Comparison of ENCODE assay signal across 28 cellular contexts in genomic region chr19:40376286-40376862, GRCh38. TPM values are rescaled to one million over a fixed set of nuclear protein-coding genes. Genes with fewer than 3 reads are reported as not detected.
DNase-seq lines count a peak whose midpoint lies in the region; ATAC-seq, FAIRE-seq and TF ChIP-seq lines count a peak whose summit lies in the region.
"Had no signal": no experiment of that assay in that cellular context is flagged by ENCODE, and none has a peak within 500 bp of the region (broad histone marks: within the 10 kb centered on the region; RNA-seq: fewer than 3 reads in every experiment).

No MANE protein-coding gene starts in this region.

- CTCF ChIA-PET in naive thymus-derived CD4-positive, alpha-beta T cell (lab: Charles Lee): no interaction called here

- no peak overlapping the region for H4K91ac ChIP-seq in neuronal stem cell (ENCODE audit: low read depth, low read length, poor library complexity)

- H3K36me3 ChIP-seq in bronchial epithelial cell (ENCODE audit: control insufficient read depth, insufficient read depth, low read length) (peaks cover 12% of the 10 kb centered on the region), neuronal stem cell (replicated peaks in 1 of 2; ENCODE audit: control insufficient read depth in 2 of 2, insufficient read depth in 2 of 2, low read length in 2 of 2) (peaks cover 52 to 72% of the 10 kb centered on the region in 2 donors), upper lobe of right lung (peaks cover 73% of the 10 kb centered on the region)
- H3K36me3 ChIP-seq in naive thymus-derived CD4-positive, alpha-beta T cell (ENCODE audit: control insufficient read depth in 2 of 3, insufficient read depth in 3 of 3, low read length in 3 of 3): peaks cover 0 to 61% (median 6%) of the 10 kb centered on the region in 3 experiments
- H3K36me3 ChIP-seq: HAP-1 had no signal

- H3K18ac ChIP-seq in neuronal stem cell (ENCODE audit: low read length): no peak overlapping the region

- peaks cover 0 to 4% of the 10 kb centered on the region in 2 donors for H3K9me3 ChIP-seq in neuronal stem cell (replicated peaks in 1 of 2; ENCODE audit: control insufficient read depth in 2 of 2, insufficient read depth in 1 of 2, low read depth in 1 of 2, low read length in 2 of 2)
- no peaks in the 10 kb centered on the region for H3K9me3 ChIP-seq in upper lobe of right lung
- H3K9me3 ChIP-seq in naive thymus-derived CD4-positive, alpha-beta T cell (ENCODE audit: control insufficient read depth in 2 of 3, low read length in 3 of 3): no peaks in the 10 kb centered on the region
- H3K9me3 ChIP-seq: BLaER1, HAP-1 had no signal

- no peak overlapping the region for H2BK120ac ChIP-seq in neuronal stem cell (ENCODE audit: low read depth, low read length)

- POLR2A ChIA-PET in naive thymus-derived CD4-positive, alpha-beta T cell (lab: Charles Lee): no interaction called here

- no peak overlapping the region for H3K27ac Mint-ChIP-seq in activated T-cell treated with anti-CD3 and anti-CD28 coated beads, Interleukin-2, amount 50 U/mL, for 24 hours
- peak overlapping the region in 2 of 9 donors; percentile 44 to 46 for H3K27ac Mint-ChIP-seq in naive thymus-derived CD4-positive, alpha-beta T cell
- H3K27ac Mint-ChIP-seq: GM23338, IgD-negative memory B cell had no signal

- H3K9ac ChIP-seq in neuronal stem cell (ENCODE audit: low read depth, low read length, poor library complexity): peak overlapping the region; percentile 81
- H3K9ac ChIP-seq: BLaER1, KMS-11 had no signal

- WGBS in neuronal stem cell (ENCODE audit: extremely low coverage in 2 of 2, insufficient read length in 2 of 2, insufficient replicate concordance in 1 of 2), 2 donors: no CpG with 5 or more reads among the region's 17 CpGs

- H3K4me1 Mint-ChIP-seq in activated T-cell treated with anti-CD3 and anti-CD28 coated beads, Interleukin-2, amount 50 U/mL, for 24 hours (ENCODE audit: low read depth): peaks cover 6% of the 10 kb centered on the region
- H3K4me1 Mint-ChIP-seq in naive thymus-derived CD4-positive, alpha-beta T cell: peaks cover 0 to 9% (median 8%) of the 10 kb centered on the region in 7 donors
- H3K4me1 Mint-ChIP-seq: GM23338, IgD-negative memory B cell had no signal

- peak; percentile 28 for FAIRE-seq in bronchial epithelial cell (lab: Jason Lieb, UNC)

- H3K4me2 ChIP-seq in neuronal stem cell (ENCODE audit: insufficient read depth, low read length, poor library complexity, severe bottlenecking): no peak overlapping the region
- H3K4me2 ChIP-seq: BLaER1, GM23338, KMS-11 had no signal

- no peak overlapping the region for H3K4ac ChIP-seq in neuronal stem cell (ENCODE audit: low read length)

- H3K36me3 Mint-ChIP-seq in activated T-cell treated with anti-CD3 and anti-CD28 coated beads, Interleukin-2, amount 50 U/mL, for 24 hours (ENCODE audit: low read depth): peaks cover 26% of the 10 kb centered on the region
- H3K36me3 Mint-ChIP-seq in naive thymus-derived CD4-positive, alpha-beta T cell: peaks cover 0 to 13% (median 9%) of the 10 kb centered on the region in 5 donors

- H3K9me3 Mint-ChIP-seq in activated T-cell treated with anti-CD3 and anti-CD28 coated beads, Interleukin-2, amount 50 U/mL, for 24 hours: no peaks in the 10 kb centered on the region
- no peaks in the 10 kb centered on the region for H3K9me3 Mint-ChIP-seq in naive thymus-derived CD4-positive, alpha-beta T cell
- H3K9me3 Mint-ChIP-seq: CD4-positive, alpha-beta memory T cell; GM23338; IgD-negative memory B cell had no signal

- TF ChIP-seq CTCF in bronchial epithelial cell (IDR thresholded peaks at IDR 0.05; ENCODE audit: insufficient read depth, low read length, severe bottlenecking): no peak
- TF ChIP-seq CTCF in upper lobe of right lung (IDR thresholded peaks at IDR 0.05): no peak

- no peak overlapping the region for H3K14ac ChIP-seq in neuronal stem cell (ENCODE audit: low read length)

- intact Hi-C loops in Right ventricle myocardium inferior (cut with DNase I) (no loop called here), left ventricle myocardium superior (cut with micrococcal nuclease) (no loop called here), upper lobe of right lung (cut with DNase I) (no loop called here)
- intact Hi-C loops in naive thymus-derived CD4-positive, alpha-beta T cell (cut with micrococcal nuclease): no loop called here

- DNase-seq in Right ventricle myocardium inferior (ENCODE audit: missing footprints) (peak; percentile 64), left ventricle myocardium superior (no peak), bronchial epithelial cell (ENCODE audit: low read depth) (no peak), neuronal stem cell (ENCODE audit: low spot score) (no peak), upper lobe of right lung (no peak), superior temporal gyrus (ENCODE audit: extremely low spot score) (no peak)
- no peak for DNase-seq in activated T-cell treated with anti-CD3 and anti-CD28 coated beads, Interleukin-2, amount 50 U/mL, for 24 hours
- no peak for DNase-seq in naive thymus-derived CD4-positive, alpha-beta T cell
- DNase-seq: CD4-positive, alpha-beta memory T cell; COR-L47; DMS53; MM.1S; NCI-H1048; NCI-H1417; NCI-H1694; NCI-H2029 treated with DMSO at 0.1 percent for 48 hours; NCI-H526 treated with DMSO at 0.1 percent for 48 hours; SHP77 treated with DMSO at 0.1 percent for 48 hours had no signal

- H2BK5ac ChIP-seq in neuronal stem cell (ENCODE audit: low read length): no peak overlapping the region

- no peak overlapping the region for H2AFZ ChIP-seq in neuronal stem cell (ENCODE audit: low read length)
- H2AFZ ChIP-seq: GM23338 had no signal

- no peaks in the 10 kb centered on the region for H3K27me3 Mint-ChIP-seq in activated T-cell treated with anti-CD3 and anti-CD28 coated beads, Interleukin-2, amount 50 U/mL, for 24 hours
- H3K27me3 Mint-ChIP-seq in naive thymus-derived CD4-positive, alpha-beta T cell: no peaks in the 10 kb centered on the region
- H3K27me3 Mint-ChIP-seq: CD4-positive, alpha-beta memory T cell; IgD-negative memory B cell had no signal

- H3K4me1 ChIP-seq in neuronal stem cell (ENCODE audit: control insufficient read depth in 2 of 2, insufficient read depth in 1 of 2, low read depth in 1 of 2, low read length in 2 of 2) (no peaks in the 10 kb centered on the region), upper lobe of right lung (no peaks in the 10 kb centered on the region)
- no peaks in the 10 kb centered on the region for H3K4me1 ChIP-seq in naive thymus-derived CD4-positive, alpha-beta T cell (ENCODE audit: control insufficient read depth in 2 of 2, insufficient read depth in 2 of 2, low read length in 2 of 2)
- H3K4me1 ChIP-seq: BLaER1, HAP-1 had no signal

- H3K27me3 ChIP-seq in bronchial epithelial cell (ENCODE audit: control insufficient read depth, insufficient read depth, low read length): no peaks in the 10 kb centered on the region
- no peaks in the 10 kb centered on the region for H3K27me3 ChIP-seq in neuronal stem cell (ENCODE audit: control insufficient read depth in 3 of 3, insufficient read depth in 3 of 3, low read depth in 1 of 3, low read length in 3 of 3)
- no peaks in the 10 kb centered on the region for H3K27me3 ChIP-seq in upper lobe of right lung
- no peaks in the 10 kb centered on the region for H3K27me3 ChIP-seq in naive thymus-derived CD4-positive, alpha-beta T cell (ENCODE audit: control insufficient read depth in 2 of 2, insufficient read depth in 2 of 2, low read length in 2 of 2)
- H3K27me3 ChIP-seq: BLaER1 had no signal

- no peak overlapping the region for H2AK5ac ChIP-seq in neuronal stem cell (ENCODE audit: low read depth, low read length)

- H3K4me3 ChIP-seq in bronchial epithelial cell (ENCODE audit: low read depth, low read length) (no peak overlapping the region), neuronal stem cell (ENCODE audit: low read length in 2 of 2) (peak overlapping the region in 1 of 2 donors; percentile 38), upper lobe of right lung (no peak overlapping the region)
- H3K4me3 ChIP-seq in naive thymus-derived CD4-positive, alpha-beta T cell (ENCODE audit: low read length): no peak overlapping the region
- H3K4me3 ChIP-seq: BLaER1, GM23338, HAP-1 had no signal

- H2BK15ac ChIP-seq in neuronal stem cell (ENCODE audit: low read length): no peak overlapping the region

- no peak overlapping the region for H4K8ac ChIP-seq in neuronal stem cell (ENCODE audit: low read depth, low read length)

- peaks cover 11% of the 10 kb centered on the region for H3K79me1 ChIP-seq in neuronal stem cell (ENCODE audit: low read depth, low read length)

- H2BK12ac ChIP-seq in neuronal stem cell (ENCODE audit: low read length): no peak overlapping the region

- H3K23ac ChIP-seq in neuronal stem cell (ENCODE audit: low read depth, low read length, poor library complexity): peak overlapping the region; percentile 80

- H3K27ac ChIP-seq in neuronal stem cell (replicated peaks; ENCODE audit: low read length) (no peak overlapping the region), upper lobe of right lung (no peak overlapping the region)
- no peak overlapping the region for H3K27ac ChIP-seq in naive thymus-derived CD4-positive, alpha-beta T cell (ENCODE audit: low read depth, low read length)
- H3K27ac ChIP-seq: BLaER1, HL-60, KMS-11, RWPE1 had no signal

- no peak overlapping the region for H3K4me3 Mint-ChIP-seq in activated T-cell treated with anti-CD3 and anti-CD28 coated beads, Interleukin-2, amount 50 U/mL, for 24 hours
- H3K4me3 Mint-ChIP-seq in naive thymus-derived CD4-positive, alpha-beta T cell: no peak overlapping the region
- H3K4me3 Mint-ChIP-seq: CD4-positive, alpha-beta memory T cell; GM23338; IgD-negative memory B cell had no signal

- no peak for ATAC-seq in Right ventricle myocardium inferior
- ATAC-seq in left ventricle myocardium superior: no peak
- peak; percentile 3 for ATAC-seq in upper lobe of right lung
- no peak for ATAC-seq in naive thymus-derived CD4-positive, alpha-beta T cell
- ATAC-seq: GM23338 had no signal

RNA-seq across cellular contexts. Expression of gene HIPK4, which starts 13.6 kb away (rescaled TPM):
- total RNA-seq in Right ventricle myocardium inferior: not detected
- total RNA-seq in left ventricle myocardium superior: not detected
- 0.26 TPM in 1 of 2 replicates, not detected in the other for total RNA-seq in bronchial epithelial cell
- polyA plus RNA-seq in neuronal stem cell (2013, experiment 1 of 2): 0.29 TPM
- polyA plus RNA-seq in neuronal stem cell (2013, experiment 2 of 2): 0.28 TPM
- 0.64 TPM for total RNA-seq in upper lobe of right lung
- total RNA-seq in naive thymus-derived CD4-positive, alpha-beta T cell: under 1 TPM in 2 of 5 experiments, not detected in 3; 0.12 to 0.24 TPM
- not detected for polyA plus RNA-seq in naive thymus-derived CD4-positive, alpha-beta T cell
- total RNA-seq: A172; CD4-positive, alpha-beta memory T cell; G401; NCI-H460 had no signal
- polyA plus RNA-seq: CD4-positive, alpha-beta memory T cell had no signal

RNA-seq across cellular contexts. Expression of gene PLD3, which starts 27.9 kb away (rescaled TPM):
- total RNA-seq in Right ventricle myocardium inferior (169 TPM), left ventricle myocardium superior (161 TPM), bronchial epithelial cell (162 and 199 TPM in 2 replicates), upper lobe of right lung (432 TPM)
- 175 TPM for polyA plus RNA-seq in neuronal stem cell (2013, experiment 1 of 2)
- polyA plus RNA-seq in neuronal stem cell (2013, experiment 2 of 2): 166 TPM
- total RNA-seq in naive thymus-derived CD4-positive, alpha-beta T cell: 100 to 1,000 TPM in 3 of 5 experiments, 10 to 100 TPM in 2; 75.4 to 137 (median 114) TPM
- polyA plus RNA-seq in naive thymus-derived CD4-positive, alpha-beta T cell: 10 to 100 TPM; 60.1 to 82.1 TPM

RNA-seq across cellular contexts. Expression of gene C19orf47, which starts 28.2 kb away (rescaled TPM):
- 222 TPM for total RNA-seq in Right ventricle myocardium inferior
- 215 TPM for total RNA-seq in left ventricle myocardium superior
- 3.7 and 4.7 TPM in 2 replicates for total RNA-seq in bronchial epithelial cell
- polyA plus RNA-seq in neuronal stem cell (2013, experiment 1 of 2): 12.3 TPM
- polyA plus RNA-seq in neuronal stem cell (2013, experiment 2 of 2): 12.6 TPM
- total RNA-seq in upper lobe of right lung: 16.1 TPM
- 10 to 100 TPM; 12.6 to 20.3 (median 15.8) TPM for total RNA-seq in naive thymus-derived CD4-positive, alpha-beta T cell
- polyA plus RNA-seq in naive thymus-derived CD4-positive, alpha-beta T cell: 10 to 100 TPM in 1 of 2 donors, 1 to 10 TPM in 1; 9.1 to 13.2 TPM

RNA-seq across cellular contexts. Expression of gene PRX, which starts 36.8 kb away (rescaled TPM):
- total RNA-seq in Right ventricle myocardium inferior: 3.5 TPM
- total RNA-seq in left ventricle myocardium superior: 4.1 TPM
- 1.4 and 1.8 TPM in 2 replicates for total RNA-seq in bronchial epithelial cell
- 1.9 TPM for polyA plus RNA-seq in neuronal stem cell (2013, experiment 1 of 2)
- polyA plus RNA-seq in neuronal stem cell (2013, experiment 2 of 2): 1.9 TPM
- 36.2 TPM for total RNA-seq in upper lobe of right lung
- total RNA-seq in naive thymus-derived CD4-positive, alpha-beta T cell: 1 to 10 TPM in 4 of 5 experiments, under 1 TPM in 1; 0.85 to 4.0 (median 2.6) TPM
- polyA plus RNA-seq in naive thymus-derived CD4-positive, alpha-beta T cell: under 1 TPM; 0.14 to 0.60 TPM

RNA-seq across cellular contexts. Expression of gene SERTAD1, which starts 49.4 kb away (rescaled TPM):
- total RNA-seq in Right ventricle myocardium inferior: 12.0 TPM
- total RNA-seq in left ventricle myocardium superior: 8.9 TPM
- 35.7 and 41.6 TPM in 2 replicates for total RNA-seq in bronchial epithelial cell
- 2.7 TPM for polyA plus RNA-seq in neuronal stem cell (2013, experiment 1 of 2)
- 2.7 TPM for polyA plus RNA-seq in neuronal stem cell (2013, experiment 2 of 2)
- total RNA-seq in upper lobe of right lung: 22.1 TPM
- 10 to 100 TPM in 4 of 5 experiments, 1 to 10 TPM in 1; 8.1 to 30.9 (median 13.5) TPM for total RNA-seq in naive thymus-derived CD4-positive, alpha-beta T cell
- 1 to 10 TPM; 3.3 to 6.9 TPM for polyA plus RNA-seq in naive thymus-derived CD4-positive, alpha-beta T cell

Comparison
In these comparisons a context has a peak if more than half of its experiments do, and no peak if none do; other contexts are left out.
1. RNA of gene C19orf47, which starts 28.2 kb away (total RNA-seq): 222 TPM in Right ventricle myocardium inferior (single experiment) and 215 TPM in left ventricle myocardium superior (single experiment); 16.1 TPM in upper lobe of right lung (single experiment), 12.6 to 20.3 TPM in naive thymus-derived CD4-positive, alpha-beta T cell and 3.7 to 4.7 TPM in bronchial epithelial cell; every median in the first group is over 10 times any median in the second.